ENCODE assay signal across 10 cellular contexts in genomic region chr1:116345830-116346229, GRCh38. TPM values are rescaled to one million over a fixed set of nuclear protein-coding genes. Genes with fewer than 3 reads are reported as not detected.
DNase-seq lines count a peak whose midpoint lies in the region; ATAC-seq and TF ChIP-seq lines count a peak whose summit lies in the region.
"Had no signal": no experiment of that assay in that cellular context is flagged by ENCODE, and none has a peak within 500 bp of the region (broad histone marks: within the 10 kb centered on the region; RNA-seq: fewer than 3 reads in every experiment).

No MANE protein-coding gene starts in this region.

- H2BK15ac ChIP-seq in H9 (ENCODE audit: low read depth, low read length), result no peak overlapping the region

- H2BK5ac ChIP-seq in H9 (ENCODE audit: insufficient read length, low read length), result no peak overlapping the region

- no peaks in the 10 kb centered on the region for H3K27me3 Mint-ChIP-seq in H9 (ENCODE audit: low read depth)

- H2AFZ ChIP-seq in H9 (ENCODE audit: low read length), result no peak overlapping the region
- H2AFZ ChIP-seq: parathyroid adenoma had no signal

- no peak overlapping the region for H3K4me3 Mint-ChIP-seq in H9

- peaks cover 22 to 29% of the 10 kb centered on the region in 2 experiments for H3K4me1 Mint-ChIP-seq in H9

- H3K36me3 Mint-ChIP-seq in H9 (ENCODE audit: insufficient read depth in 1 of 3, low read depth in 3 of 3), result no peaks in the 10 kb centered on the region

- H3T11ph ChIP-seq in H9 (ENCODE audit: low read length), result no peak overlapping the region

- H3K4ac ChIP-seq in H9 (ENCODE audit: low read depth, low read length), result no peak overlapping the region

- no peak overlapping the region for H3K9ac ChIP-seq in H9 (ENCODE audit: extremely low read depth, insufficient read length, low read length)
- no peak overlapping the region for H3K9ac ChIP-seq in NT2/D1 (ENCODE audit: insufficient read length, low read depth)
- H3K9ac ChIP-seq: parathyroid adenoma had no signal

- H2AK5ac ChIP-seq in H9 (ENCODE audit: insufficient read length, low read length), result no peak overlapping the region

- H3K9me3 ChIP-seq in H9 (ENCODE audit: control insufficient read depth, low read depth, low read length) (no peaks in the 10 kb centered on the region), NT2/D1 (ENCODE audit: insufficient read depth, low read length) (no peaks in the 10 kb centered on the region)

- H2BK20ac ChIP-seq in H9 (ENCODE audit: low read depth, low read length, poor library complexity, severe bottlenecking), result no peak overlapping the region

- H4K91ac ChIP-seq in H9 (ENCODE audit: insufficient read length, low read depth, low read length), result no peak overlapping the region

- no CpG with 5 or more reads among the region's 2 CpGs for whole genome bisulfite sequencing in H9 (ENCODE audit: extremely low coverage, insufficient read length, low lambda C conversion rate)

- H3K14ac ChIP-seq in H9 (ENCODE audit: insufficient read depth, low read length), result no peak overlapping the region

- peaks cover 4% of the 10 kb centered on the region; the same call in 1 of the 2 replicates for H3K4me1 ChIP-seq in H9 (ENCODE audit: insufficient read depth, low read length)
- H3K4me1 ChIP-seq in NT2/D1 (ENCODE audit: insufficient read depth, insufficient read length), result peaks cover 4% of the 10 kb centered on the region
- H3K4me1 ChIP-seq: parathyroid adenoma had no signal

- peak; percentile 54 for DNase-seq in COR-L47 (lab: John Stamatoyannopoulos, UW)
- peak; percentile 44 for DNase-seq in H9
- DNase-seq in NT2/D1 (ENCODE audit: low read depth, low spot score), result peak; percentile 80
- DNase-seq in cerebellar cortex (ENCODE audit: low spot score), result peak; percentile 74
- DNase-seq in OCI-M2 (lab: John Stamatoyannopoulos, UW; ENCODE audit: unreplicated experiment), result no peak
- DNase-seq: kidney had no signal

- no peak overlapping the region for H3K56ac ChIP-seq in H9 (ENCODE audit: insufficient read length, low read depth, low read length)

- H3K4me3 ChIP-seq in NT2/D1 (ENCODE audit: insufficient read length, low read depth), result no peak overlapping the region

- H3K23ac ChIP-seq in H9 (ENCODE audit: insufficient read length, low read depth, low read length), result no peak overlapping the region

- H3K27ac Mint-ChIP-seq in H9, result no peak overlapping the region

- H3K79me1 ChIP-seq in H9 (ENCODE audit: insufficient read depth, low read depth, low read length, poor library complexity, severe bottlenecking), result no peaks in the 10 kb centered on the region

- H4K8ac ChIP-seq in H9 (replicated peaks; ENCODE audit: insufficient read length, low read depth, low read length), result no peak overlapping the region

- no peak overlapping the region for H3K4me2 ChIP-seq in H9 (ENCODE audit: insufficient read depth, insufficient read length, low read length)

- H3K23me2 ChIP-seq in H9 (ENCODE audit: insufficient read length, low read depth, low read length, poor library complexity, severe bottlenecking), result no peaks in the 10 kb centered on the region

- H3K36me3 ChIP-seq in NT2/D1 (ENCODE audit: insufficient read depth, insufficient read length, low read length), result no peaks in the 10 kb centered on the region

- H2BK12ac ChIP-seq in H9 (ENCODE audit: insufficient read length, low read depth, low read length), result no peak overlapping the region

- H2BK120ac ChIP-seq in H9 (ENCODE audit: low read depth, low read length, poor library complexity, severe bottlenecking), result no peak overlapping the region

- H4K5ac ChIP-seq in H9 (ENCODE audit: insufficient read length, low read depth, low read length), result no peak overlapping the region

- no peak overlapping the region for H3K27ac ChIP-seq in H9 (ENCODE audit: insufficient read length, low read depth, low read length)
- H3K27ac ChIP-seq: parathyroid adenoma had no signal

- H3K27me3 ChIP-seq in H9 (ENCODE audit: insufficient read depth, low read length) (no peaks in the 10 kb centered on the region), NT2/D1 (ENCODE audit: insufficient read depth, insufficient read length) (no peaks in the 10 kb centered on the region)

- no peaks in the 10 kb centered on the region for H3K9me3 Mint-ChIP-seq in H9

- H3K18ac ChIP-seq in H9 (ENCODE audit: insufficient read length, low read depth, low read length), result no peak overlapping the region

- TF ChIP-seq CTCF in H9 (conservative IDR thresholded peaks at IDR 0.05), result no peak

- H3K79me2 ChIP-seq in H9 (ENCODE audit: insufficient read depth, low read length), result no peaks in the 10 kb centered on the region
- H3K79me2 ChIP-seq: parathyroid adenoma had no signal

- no peak for ATAC-seq in GM18502 (IDR thresholded peaks at IDR 0.05; ENCODE audit: poor library complexity, unreplicated experiment)
- ATAC-seq in GM21786 (IDR thresholded peaks at IDR 0.05; ENCODE audit: unreplicated experiment), result no peak
- ATAC-seq in HG03457 (IDR thresholded peaks at IDR 0.05; ENCODE audit: unreplicated experiment), result no peak

- no peaks in the 10 kb centered on the region for H4K20me1 ChIP-seq in H9 (ENCODE audit: control insufficient read depth, insufficient read depth, insufficient read length)

RNA-seq across cellular contexts. Expression of gene ATP1A1, which starts 27.2 kb away (rescaled TPM):
- total RNA-seq in H9 (2021), result 232 and 239 TPM in 2 replicates
